In genomic region chr16:53502331-53503269, GRCh38 we compare ENCODE assay signal across 8 cellular contexts. TPM values are rescaled to one million over a fixed set of nuclear protein-coding genes. Genes with fewer than 3 reads are reported as not detected.
DNase-seq lines count a peak whose midpoint lies in the region; ATAC-seq, FAIRE-seq and TF ChIP-seq lines count a peak whose summit lies in the region.

Gene AKTIP (minus strand): TSS chr16:53503209. CDS start chr16:53500259, 2,950 bp downstream.

- H3K27me3 ChIP-seq in CD4-positive, alpha-beta memory T cell (ENCODE audit: insufficient read depth, low read length) = no peaks in the 10 kb centered on the region

- ATAC-seq in GM19452 (IDR thresholded peaks at IDR 0.05; ENCODE audit: unreplicated experiment) (peak; percentile 27), HG03460 (IDR thresholded peaks at IDR 0.05; ENCODE audit: unreplicated experiment) (peak; percentile 26)
- peak; percentile 4 for ATAC-seq in central memory CD8-positive, alpha-beta T cell (replicated peaks; ENCODE audit: extremely low read depth, poor library complexity, severe bottlenecking)

- peak within 1 kb of the TSS; percentile 90 to 98 (median 94) for H3K27ac Mint-ChIP-seq in CD4-positive, alpha-beta memory T cell
- peak within 1 kb of the TSS; percentile 92 for H3K27ac Mint-ChIP-seq in central memory CD8-positive, alpha-beta T cell (ENCODE audit: low read depth)

- no peak for FAIRE-seq in GM12892 (lab: Jason Lieb, UNC)

- POLR2A ChIA-PET in CD4-positive, alpha-beta memory T cell (lab: Charles Lee; ENCODE audit: partially characterized antibody) = interaction anchor here (0.6 to 10.6 kb wide), 20 partner anchors 9 to 448 kb away, joined by 3 to 276 read pairs (median 6); partner anchors contain the start of genes CHD9, FTO, RBL2 and RPGRIP1L

- intact Hi-C loops in CD4-positive, alpha-beta memory T cell (cut with micrococcal nuclease) = loop anchor here (1.0 to 10.0 kb wide), 9 partner anchors 14 to 447 kb away; partner anchors contain the start of gene RPGRIP1L

- H3K4me3 Mint-ChIP-seq in CD4-positive, alpha-beta memory T cell = peak within 1 kb of the TSS; percentile 90 to 99 (median 98)
- peak within 1 kb of the TSS; percentile 86 for H3K4me3 Mint-ChIP-seq in central memory CD8-positive, alpha-beta T cell

- CTCF ChIA-PET in CD4-positive, alpha-beta memory T cell (lab: Charles Lee; ENCODE audit: partially characterized antibody) = interaction anchor here (1.1 to 2.9 kb wide), 5 partner anchors 8 to 448 kb away, joined by 3 to 14 read pairs (median 4); partner anchors contain the start of genes CHD9 and RBL2

- peaks cover 21 to 39% of the 10 kb centered on the region in 2 donors for H3K36me3 Mint-ChIP-seq in CD4-positive, alpha-beta memory T cell
- peaks cover 38% of the 10 kb centered on the region for H3K36me3 Mint-ChIP-seq in central memory CD8-positive, alpha-beta T cell (ENCODE audit: insufficient read depth)

- H3K9me3 ChIP-seq in CD4-positive, alpha-beta memory T cell (ENCODE audit: control insufficient read depth in 1 of 2, low read length in 2 of 2) = no peaks in the 10 kb centered on the region

- H3K27ac ChIP-seq in CD4-positive, alpha-beta memory T cell (ENCODE audit: low read depth, low read length) = peak within 1 kb of the TSS; percentile 76
- peak within 1 kb of the TSS; percentile 73 to 97 (median 90) for H3K27ac ChIP-seq in skin epidermis

- peaks cover 40 to 66% (median 54%) of the 10 kb centered on the region in 4 donors for H3K4me1 Mint-ChIP-seq in CD4-positive, alpha-beta memory T cell
- H3K4me1 Mint-ChIP-seq in central memory CD8-positive, alpha-beta T cell = peaks cover 48% of the 10 kb centered on the region

- DNase-seq in CD4-positive, alpha-beta memory T cell = peak in 4 of 5 donors; percentile 22 to 51 (median 36)
- DNase-seq in T-helper 1 cell (peak in 3 of 5 donors; percentile 12 to 44 (median 17)), iris pigment epithelial cell (ENCODE audit: low read depth) (peak; percentile 57), GM12892 (ENCODE audit: insufficient read length) (no peak)
- no peak for DNase-seq in central memory CD8-positive, alpha-beta T cell (ENCODE audit: low spot score in 2 of 2)

- H3K27me3 Mint-ChIP-seq in CD4-positive, alpha-beta memory T cell = no peaks in the 10 kb centered on the region
- H3K27me3 Mint-ChIP-seq in central memory CD8-positive, alpha-beta T cell = no peaks in the 10 kb centered on the region

- peaks cover 0 to 2% (median 0%) of the 10 kb centered on the region in 8 donors for H3K9me3 Mint-ChIP-seq in CD4-positive, alpha-beta memory T cell
- H3K9me3 Mint-ChIP-seq in central memory CD8-positive, alpha-beta T cell = no peaks in the 10 kb centered on the region

- peaks cover 59% of the 10 kb centered on the region for H3K4me1 ChIP-seq in CD4-positive, alpha-beta memory T cell (ENCODE audit: insufficient read depth, low read length)

- TF ChIP-seq POLR2A in GM12892 (IDR thresholded peaks at IDR 0.05; ENCODE audit: low read depth, low read length) = no peak

- H3K36me3 ChIP-seq in CD4-positive, alpha-beta memory T cell (ENCODE audit: insufficient read depth, low read length) = peaks cover 14% of the 10 kb centered on the region

- peak within 1 kb of the TSS; percentile 40 to 83 for H3K4me3 ChIP-seq in CD4-positive, alpha-beta memory T cell (ENCODE audit: low read length in 2 of 2)
- peak within 1 kb of the TSS; percentile 65 to 94 (median 93) for H3K4me3 ChIP-seq in skin epidermis

RNA-seq across cellular contexts. Expression of gene AKTIP, which starts in this region (rescaled TPM):
- 100 to 1,000 TPM in 1 of 2 experiments, 10 to 100 TPM in 1; 97.4 to 103 TPM for total RNA-seq in CD4-positive, alpha-beta memory T cell
- 10 to 100 TPM; 61.2 to 75.3 TPM for polyA plus RNA-seq in CD4-positive, alpha-beta memory T cell
- polyA plus RNA-seq in GM12892 (2012; ENCODE audit: missing spikeins) = 17.8 TPM

Comparison
In these comparisons a context has a peak if more than half of its experiments do, and no peak if none do; other contexts are left out.
1. DNase-seq: peak in CD4-positive, alpha-beta memory T cell (4 of 5), T-helper 1 cell (3 of 5) and iris pigment epithelial cell (single experiment); none in central memory CD8-positive, alpha-beta T cell (0 of 2) and GM12892 (single experiment).
2. Peak in every context shown above with its lines, with median percentiles within 50 percentile points of each other: ATAC-seq.